ENCODE assay signal across 1 cellular context in genomic region chr20:18057106-18057993, GRCh38.
TF ChIP-seq lines count a peak whose summit lies in the region.

Gene OVOL2 (minus strand): TSS chr20:18057916. CDS start chr20:18057634, 282 bp downstream.

TF ChIP-seq in GM12878, 131 proteins besides CTCF, POLR2A, EP300 and RAD21 (continued from another document):
- TF ChIP-seq E2F4 (IDR thresholded peaks at IDR 0.05; ENCODE audit: low read depth, low read length): no peak
TF ChIP-seq in GM12878: peak in this region for 0.
